Comparison of ENCODE assay signal across 1 cellular context in genomic region chr9:3525088-3525835, GRCh38.
TF ChIP-seq lines count a peak whose summit lies in the region.

No MANE protein-coding gene starts in this region.

TF ChIP-seq in GM12878, 131 proteins besides CTCF, POLR2A, EP300 and RAD21 (continued from another document):
- TF ChIP-seq IKZF1 (conservative IDR thresholded peaks at IDR 0.05): peak; percentile 39
- TF ChIP-seq HSF1 (IDR thresholded peaks at IDR 0.05; ENCODE audit: low read depth, low read length): no peak
- TF ChIP-seq HDAC2 (IDR thresholded peaks at IDR 0.05): 0 out of 2 replicates have a peak, but pooled peaks have one; percentile 30
- TF ChIP-seq CREB1 (IDR thresholded peaks at IDR 0.05; ENCODE audit: low read depth): 0 out of 2 replicates have a peak, but pooled peaks have one; percentile 6
- no peak for TF ChIP-seq MYB (IDR thresholded peaks at IDR 0.05; ENCODE audit: borderline replicate concordance, low read depth, low read length)
- TF ChIP-seq DPF2 (IDR thresholded peaks at IDR 0.05): peak; percentile 34
- TF ChIP-seq BACH1 (IDR thresholded peaks at IDR 0.05; ENCODE audit: borderline replicate concordance): 0 out of 2 replicates have a peak, but pooled peaks have one; percentile 20
- no peak for TF ChIP-seq BCLAF1 (IDR thresholded peaks at IDR 0.05)
TF ChIP-seq in GM12878: peak in this region for 7.
